In the genomic region with DNA sequence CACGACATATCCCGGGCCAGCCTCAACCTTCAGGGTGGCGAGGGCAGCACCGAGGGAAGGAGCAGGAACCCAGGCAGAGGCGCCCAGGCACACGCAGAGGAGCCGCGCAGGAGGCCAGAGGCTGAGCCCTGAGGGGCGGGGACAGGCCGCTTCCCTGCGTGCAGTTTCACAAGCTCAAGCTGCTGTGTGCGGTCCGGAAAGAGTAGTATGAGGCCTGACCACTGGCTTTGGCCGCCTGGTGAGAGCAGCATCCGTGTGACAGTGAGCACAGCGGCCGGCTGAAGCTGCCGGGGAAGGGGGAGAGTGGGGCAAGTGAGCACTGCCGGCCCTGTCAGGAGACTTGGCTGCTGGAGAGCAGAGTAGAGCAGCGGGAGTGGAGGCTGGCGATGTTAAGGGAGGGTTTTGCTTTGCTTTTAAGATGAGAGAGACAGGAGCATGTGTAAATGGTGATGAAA, we compare ENCODE assay signal across 1 cellular context.
TF ChIP-seq lines count a peak whose summit lies in the region.

No MANE protein-coding gene starts in this region.

TF ChIP-seq in IMR-90, 13 proteins besides CTCF, POLR2A, EP300 and RAD21 (continued from another document):
- TF ChIP-seq CHD1 (IDR thresholded peaks at IDR 0.05; ENCODE audit: low read depth, low read length) (no peak), RCOR1 (IDR thresholded peaks at IDR 0.05; ENCODE audit: insufficient replicate concordance, low read length) (no peak)
